In the genomic region with DNA sequence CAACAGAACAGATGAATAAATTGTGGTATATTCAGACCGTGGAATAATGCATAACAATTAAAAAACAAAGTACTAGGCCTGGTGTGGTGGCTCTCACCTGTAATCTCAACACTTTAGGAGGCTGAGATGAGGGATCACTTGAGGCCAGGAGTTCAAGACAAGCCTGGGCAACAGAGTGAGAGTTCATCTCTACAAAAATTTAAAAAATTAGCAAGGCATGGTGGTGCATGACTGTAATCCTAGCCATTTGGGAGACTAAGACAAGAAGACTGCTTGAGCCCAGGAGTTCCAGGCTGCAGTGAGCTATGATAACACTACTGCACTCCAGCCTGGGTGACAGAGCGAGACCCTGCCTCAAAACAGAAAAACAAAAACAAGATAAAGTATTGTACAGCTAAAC, we compare ENCODE assay signal across 9 cellular contexts.
"Had no signal": no experiment of that assay in that cellular context is flagged by ENCODE, and none has a peak within 500 bp of the region (broad histone marks: within the 10 kb centered on the region; RNA-seq: fewer than 3 reads in every experiment).

No MANE protein-coding gene starts in this region.

- H2AFZ ChIP-seq: GM23248 had no signal

- H3K4me1 ChIP-seq: HAP-1 had no signal

- DNase-seq: GM23248, GOT3, H7, HFFc6 had no signal

- H3K9me3 ChIP-seq: HAP-1 had no signal

- H3K4me3 Mint-ChIP-seq: HFFc6 had no signal

- H3K9me3 Mint-ChIP-seq: HFFc6 had no signal

- H3K36me3 ChIP-seq: HAP-1 had no signal

- H3K9ac ChIP-seq: GM23248 had no signal

- H3K27ac ChIP-seq: HL-60 had no signal

- ATAC-seq: HCT116, HepG2, K562 had no signal

- H3K4me3 ChIP-seq: GM23248, HAP-1, K562 had no signal
